1 cellular context compared by ENCODE assay signal in genomic region chr20:33653218-33653899, GRCh38.
TF ChIP-seq lines count a peak whose summit lies in the region.

No MANE protein-coding gene starts in this region.

TF ChIP-seq in HepG2, 621 proteins besides CTCF, POLR2A, EP300 and RAD21 (continues in another document):
- TF ChIP-seq CEBPZ (IDR thresholded peaks at IDR 0.05; ENCODE audit: low read length) = no peak
- TF ChIP-seq TSC22D2 (CRISPR knock-in tag; IDR thresholded peaks at IDR 0.05; ENCODE audit: borderline replicate concordance) = peak; percentile 77; the same call in 1 of the 2 replicates
- TF ChIP-seq KAT7 (CRISPR knock-in tag; IDR thresholded peaks at IDR 0.05; ENCODE audit: borderline replicate concordance) = no peak
- TF ChIP-seq, protein P1, sequence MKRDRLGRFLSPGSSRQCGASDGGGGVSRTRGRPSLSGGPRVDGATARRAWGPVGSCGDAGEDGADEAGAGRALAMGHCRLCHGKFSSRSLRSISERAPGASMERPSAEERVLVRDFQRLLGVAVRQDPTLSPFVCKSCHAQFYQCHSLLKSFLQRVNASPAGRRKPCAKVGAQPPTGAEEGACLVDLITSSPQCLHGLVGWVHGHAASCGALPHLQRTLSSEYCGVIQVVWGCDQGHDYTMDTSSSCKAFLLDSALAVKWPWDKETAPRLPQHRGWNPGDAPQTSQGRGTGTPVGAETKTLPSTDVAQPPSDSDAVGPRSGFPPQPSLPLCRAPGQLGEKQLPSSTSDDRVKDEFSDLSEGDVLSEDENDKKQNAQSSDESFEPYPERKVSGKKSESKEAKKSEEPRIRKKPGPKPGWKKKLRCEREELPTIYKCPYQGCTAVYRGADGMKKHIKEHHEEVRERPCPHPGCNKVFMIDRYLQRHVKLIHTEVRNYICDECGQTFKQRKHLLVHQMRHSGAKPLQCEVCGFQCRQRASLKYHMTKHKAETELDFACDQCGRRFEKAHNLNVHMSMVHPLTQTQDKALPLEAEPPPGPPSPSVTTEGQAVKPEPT (CRISPR knock-in tag; IDR thresholded peaks at IDR 0.05; ENCODE audit: low read depth) = peak; percentile 34; the same call in 1 of the 2 replicates
- no peak for TF ChIP-seq FOXA1 (IDR thresholded peaks at IDR 0.05)
- peak; percentile 44 for TF ChIP-seq FOXA1 (CRISPR knock-in tag; IDR thresholded peaks at IDR 0.05)
- peak; percentile 92 for TF ChIP-seq ZNF580 (CRISPR knock-in tag; IDR thresholded peaks at IDR 0.05; ENCODE audit: borderline replicate concordance, low read depth)
- TF ChIP-seq, protein P2, sequence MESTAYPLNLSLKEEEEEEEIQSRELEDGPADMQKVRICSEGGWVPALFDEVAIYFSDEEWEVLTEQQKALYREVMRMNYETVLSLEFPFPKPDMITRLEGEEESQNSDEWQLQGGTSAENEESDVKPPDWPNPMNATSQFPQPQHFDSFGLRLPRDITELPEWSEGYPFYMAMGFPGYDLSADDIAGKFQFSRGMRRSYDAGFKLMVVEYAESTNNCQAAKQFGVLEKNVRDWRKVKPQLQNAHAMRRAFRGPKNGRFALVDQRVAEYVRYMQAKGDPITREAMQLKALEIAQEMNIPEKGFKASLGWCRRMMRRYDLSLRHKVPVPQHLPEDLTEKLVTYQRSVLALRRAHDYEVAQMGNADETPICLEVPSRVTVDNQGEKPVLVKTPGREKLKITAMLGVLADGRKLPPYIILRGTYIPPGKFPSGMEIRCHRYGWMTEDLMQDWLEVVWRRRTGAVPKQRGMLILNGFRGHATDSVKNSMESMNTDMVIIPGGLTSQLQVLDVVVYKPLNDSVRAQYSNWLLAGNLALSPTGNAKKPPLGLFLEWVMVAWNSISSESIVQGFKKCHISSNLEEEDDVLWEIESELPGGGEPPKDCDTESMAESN (CRISPR knock-in tag; conservative IDR thresholded peaks at IDR 0.05) = peak; percentile 72
- no peak for TF ChIP-seq RBAK (CRISPR knock-in tag; IDR thresholded peaks at IDR 0.05)
- TF ChIP-seq, protein P3, sequence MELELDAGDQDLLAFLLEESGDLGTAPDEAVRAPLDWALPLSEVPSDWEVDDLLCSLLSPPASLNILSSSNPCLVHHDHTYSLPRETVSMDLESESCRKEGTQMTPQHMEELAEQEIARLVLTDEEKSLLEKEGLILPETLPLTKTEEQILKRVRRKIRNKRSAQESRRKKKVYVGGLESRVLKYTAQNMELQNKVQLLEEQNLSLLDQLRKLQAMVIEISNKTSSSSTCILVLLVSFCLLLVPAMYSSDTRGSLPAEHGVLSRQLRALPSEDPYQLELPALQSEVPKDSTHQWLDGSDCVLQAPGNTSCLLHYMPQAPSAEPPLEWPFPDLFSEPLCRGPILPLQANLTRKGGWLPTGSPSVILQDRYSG (CRISPR knock-in tag; IDR thresholded peaks at IDR 0.05) = 0 out of 2 replicates have a peak, but pooled peaks have one; percentile 7
- TF ChIP-seq, protein P4, sequence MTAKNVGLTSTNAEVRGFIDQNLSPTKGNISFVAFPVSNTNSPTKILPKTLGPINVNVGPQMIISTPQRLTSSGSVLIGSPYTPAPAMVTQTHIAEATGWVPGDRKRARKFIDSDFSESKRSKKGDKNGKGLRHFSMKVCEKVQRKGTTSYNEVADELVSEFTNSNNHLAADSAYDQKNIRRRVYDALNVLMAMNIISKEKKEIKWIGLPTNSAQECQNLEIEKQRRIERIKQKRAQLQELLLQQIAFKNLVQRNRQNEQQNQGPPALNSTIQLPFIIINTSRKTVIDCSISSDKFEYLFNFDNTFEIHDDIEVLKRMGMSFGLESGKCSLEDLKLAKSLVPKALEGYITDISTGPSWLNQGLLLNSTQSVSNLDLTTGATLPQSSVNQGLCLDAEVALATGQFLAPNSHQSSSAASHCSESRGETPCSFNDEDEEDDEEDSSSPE (CRISPR knock-in tag; IDR thresholded peaks at IDR 0.05) = peak; percentile 26; the same call in 1 of the 2 replicates
- 0 out of 2 replicates have a peak, but pooled peaks have one; percentile 46 for TF ChIP-seq FOXK1 (CRISPR knock-in tag; IDR thresholded peaks at IDR 0.05; ENCODE audit: borderline replicate concordance, low read depth)
- no peak for TF ChIP-seq PHF8 (CRISPR knock-in tag; IDR thresholded peaks at IDR 0.05)
- TF ChIP-seq HIVEP1 (CRISPR knock-in tag; IDR thresholded peaks at IDR 0.05) = peak; percentile 14; the same call in 1 of the 2 replicates
- 0 out of 2 replicates have a peak, but pooled peaks have one; percentile 35 for TF ChIP-seq DR1 (CRISPR knock-in tag; IDR thresholded peaks at IDR 0.05)
- TF ChIP-seq HOMEZ (CRISPR knock-in tag; IDR thresholded peaks at IDR 0.05; ENCODE audit: low read depth) = peak; percentile 42; the same call in 1 of the 2 replicates
- no peak for TF ChIP-seq ZNF800 (CRISPR knock-in tag; IDR thresholded peaks at IDR 0.05)
- peak; percentile 82 for TF ChIP-seq ZNF441 (CRISPR knock-in tag; IDR thresholded peaks at IDR 0.05; ENCODE audit: borderline replicate concordance)
- TF ChIP-seq SMARCE1 (IDR thresholded peaks at IDR 0.05; ENCODE audit: borderline replicate concordance) = no peak
- TF ChIP-seq, protein P5, sequence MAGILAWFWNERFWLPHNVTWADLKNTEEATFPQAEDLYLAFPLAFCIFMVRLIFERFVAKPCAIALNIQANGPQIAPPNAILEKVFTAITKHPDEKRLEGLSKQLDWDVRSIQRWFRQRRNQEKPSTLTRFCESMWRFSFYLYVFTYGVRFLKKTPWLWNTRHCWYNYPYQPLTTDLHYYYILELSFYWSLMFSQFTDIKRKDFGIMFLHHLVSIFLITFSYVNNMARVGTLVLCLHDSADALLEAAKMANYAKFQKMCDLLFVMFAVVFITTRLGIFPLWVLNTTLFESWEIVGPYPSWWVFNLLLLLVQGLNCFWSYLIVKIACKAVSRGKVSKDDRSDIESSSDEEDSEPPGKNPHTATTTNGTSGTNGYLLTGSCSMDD (CRISPR knock-in tag; IDR thresholded peaks at IDR 0.05) = no peak
- 0 out of 2 replicates have a peak, but pooled peaks have one; percentile 2 for TF ChIP-seq SNAPC4 (CRISPR knock-in tag; IDR thresholded peaks at IDR 0.05)
- TF ChIP-seq ELF4 (CRISPR knock-in tag; IDR thresholded peaks at IDR 0.05; ENCODE audit: borderline replicate concordance) = no peak
- TF ChIP-seq NR2C2 (CRISPR knock-in tag; IDR thresholded peaks at IDR 0.05; ENCODE audit: borderline replicate concordance) = no peak
- TF ChIP-seq SALL1 (CRISPR knock-in tag; IDR thresholded peaks at IDR 0.05) = peak; percentile 77
- TF ChIP-seq ZNF383 (CRISPR knock-in tag; IDR thresholded peaks at IDR 0.05; ENCODE audit: borderline replicate concordance) = no peak
- TF ChIP-seq TOE1 (CRISPR knock-in tag; IDR thresholded peaks at IDR 0.05) = no peak
- peak; percentile 56; the same call in 1 of the 2 replicates for TF ChIP-seq MIXL1 (CRISPR knock-in tag; IDR thresholded peaks at IDR 0.05)
- TF ChIP-seq, protein P6, sequence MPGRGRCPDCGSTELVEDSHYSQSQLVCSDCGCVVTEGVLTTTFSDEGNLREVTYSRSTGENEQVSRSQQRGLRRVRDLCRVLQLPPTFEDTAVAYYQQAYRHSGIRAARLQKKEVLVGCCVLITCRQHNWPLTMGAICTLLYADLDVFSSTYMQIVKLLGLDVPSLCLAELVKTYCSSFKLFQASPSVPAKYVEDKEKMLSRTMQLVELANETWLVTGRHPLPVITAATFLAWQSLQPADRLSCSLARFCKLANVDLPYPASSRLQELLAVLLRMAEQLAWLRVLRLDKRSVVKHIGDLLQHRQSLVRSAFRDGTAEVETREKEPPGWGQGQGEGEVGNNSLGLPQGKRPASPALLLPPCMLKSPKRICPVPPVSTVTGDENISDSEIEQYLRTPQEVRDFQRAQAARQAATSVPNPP (CRISPR knock-in tag; IDR thresholded peaks at IDR 0.05) = no peak
- TF ChIP-seq ZBTB7B (CRISPR knock-in tag; IDR thresholded peaks at IDR 0.05) = peak; percentile 94
- TF ChIP-seq SMAD9 (CRISPR knock-in tag; IDR thresholded peaks at IDR 0.05) = 0 out of 2 replicates have a peak, but pooled peaks have one; percentile 70
- TF ChIP-seq ZNF263 (CRISPR knock-in tag; IDR thresholded peaks at IDR 0.05) = peak; percentile 36; the same call in 1 of the 2 replicates
- peak; percentile 59; the same call in 1 of the 2 replicates for TF ChIP-seq ZNF768 (CRISPR knock-in tag; IDR thresholded peaks at IDR 0.05)
- peak; percentile 67; the same call in 1 of the 2 replicates for TF ChIP-seq ZNF720 (CRISPR knock-in tag; IDR thresholded peaks at IDR 0.05)
- peak; percentile 52 for TF ChIP-seq NCOA2 (CRISPR knock-in tag; IDR thresholded peaks at IDR 0.05)
